Comparison of ENCODE assay signal across 1 cellular context in the genomic region with DNA sequence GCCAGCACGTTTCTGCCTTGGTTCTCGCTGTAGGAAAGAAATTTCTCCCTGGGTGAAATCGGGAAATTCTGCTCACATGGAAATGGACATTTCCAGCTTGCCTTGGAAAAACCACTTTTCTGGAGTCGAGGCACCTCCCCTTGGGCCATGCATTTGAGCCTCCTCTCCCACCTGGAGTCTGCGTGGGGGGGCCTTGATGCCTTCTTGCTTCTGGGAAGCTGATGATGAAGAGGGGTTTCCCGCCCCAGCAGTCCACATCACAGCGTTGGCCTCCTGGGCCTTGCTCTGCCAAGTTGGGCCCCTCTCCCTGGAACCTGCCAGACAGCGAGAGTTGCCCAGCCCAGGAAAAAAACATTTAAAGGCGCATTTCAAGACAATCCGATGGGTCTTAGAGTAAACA.
TF ChIP-seq lines count a peak whose summit lies in the region.

No MANE protein-coding gene starts in this region.

TF ChIP-seq in GM23338, 12 proteins besides CTCF, POLR2A, EP300 and RAD21:
- TF ChIP-seq STAT1 (IDR thresholded peaks at IDR 0.05; ENCODE audit: unreplicated experiment) (no peak), REST (IDR thresholded peaks at IDR 0.05; ENCODE audit: unreplicated experiment) (no peak), EZH2phosphoT487 (IDR thresholded peaks at IDR 0.05; ENCODE audit: unreplicated experiment) (no peak)
TF ChIP-seq in GM23338: peak in this region for 0.
